1 cellular context compared by ENCODE assay signal in genomic region chr21:33199516-33200217, GRCh38.
A peak's percentile ranks its signal among the peaks of the same experiment; 100 is the strongest.
TF ChIP-seq lines count a peak whose summit lies in the region.

No MANE protein-coding gene starts in this region.

TF ChIP-seq in HepG2, 621 proteins besides CTCF, POLR2A, EP300 and RAD21 (continued from another document):
- TF ChIP-seq, protein P1, sequence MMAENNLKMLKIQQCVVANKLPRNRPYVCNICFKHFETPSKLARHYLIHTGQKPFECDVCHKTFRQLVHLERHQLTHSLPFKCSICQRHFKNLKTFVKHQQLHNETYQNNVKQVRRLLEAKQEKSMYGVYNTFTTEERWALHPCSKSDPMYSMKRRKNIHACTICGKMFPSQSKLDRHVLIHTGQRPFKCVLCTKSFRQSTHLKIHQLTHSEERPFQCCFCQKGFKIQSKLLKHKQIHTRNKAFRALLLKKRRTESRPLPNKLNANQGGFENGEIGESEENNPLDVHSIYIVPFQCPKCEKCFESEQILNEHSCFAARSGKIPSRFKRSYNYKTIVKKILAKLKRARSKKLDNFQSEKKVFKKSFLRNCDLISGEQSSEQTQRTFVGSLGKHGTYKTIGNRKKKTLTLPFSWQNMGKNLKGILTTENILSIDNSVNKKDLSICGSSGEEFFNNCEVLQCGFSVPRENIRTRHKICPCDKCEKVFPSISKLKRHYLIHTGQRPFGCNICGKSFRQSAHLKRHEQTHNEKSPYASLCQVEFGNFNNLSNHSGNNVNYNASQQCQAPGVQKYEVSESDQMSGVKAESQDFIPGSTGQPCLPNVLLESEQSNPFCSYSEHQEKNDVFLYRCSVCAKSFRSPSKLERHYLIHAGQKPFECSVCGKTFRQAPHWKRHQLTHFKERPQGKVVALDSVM (CRISPR knock-in tag; IDR thresholded peaks at IDR 0.05), result no peak
- no peak for TF ChIP-seq KDM5A (IDR thresholded peaks at IDR 0.05; ENCODE audit: borderline replicate concordance, low read length)
- TF ChIP-seq ZNF160 (CRISPR knock-in tag; IDR thresholded peaks at IDR 0.05), result no peak
- no peak for TF ChIP-seq ZNF790 (CRISPR knock-in tag; IDR thresholded peaks at IDR 0.05; ENCODE audit: borderline replicate concordance)
- TF ChIP-seq ZNF441 (CRISPR knock-in tag; IDR thresholded peaks at IDR 0.05; ENCODE audit: borderline replicate concordance), result 0 out of 2 replicates have a peak, but pooled peaks have one; percentile 30
- TF ChIP-seq ARID5B (CRISPR knock-in tag; IDR thresholded peaks at IDR 0.05), result peak; percentile 54
- no peak for TF ChIP-seq E2F1 (CRISPR knock-in tag; IDR thresholded peaks at IDR 0.05)
- TF ChIP-seq U2AF1 (optimal IDR thresholded peaks at IDR 0.05; ENCODE audit: low read depth, low read length), result no peak
- no peak for TF ChIP-seq MTF1 (CRISPR knock-in tag; IDR thresholded peaks at IDR 0.05)
- no peak for TF ChIP-seq RARA (CRISPR knock-in tag; IDR thresholded peaks at IDR 0.05)
- 0 out of 2 replicates have a peak, but pooled peaks have one; percentile 34 for TF ChIP-seq ZFX (CRISPR knock-in tag; IDR thresholded peaks at IDR 0.05; ENCODE audit: low read depth)
- TF ChIP-seq STAG1 (CRISPR knock-in tag; IDR thresholded peaks at IDR 0.05), result peak; percentile 97
- TF ChIP-seq ZBTB8A (CRISPR knock-in tag; IDR thresholded peaks at IDR 0.05; ENCODE audit: borderline replicate concordance, low read depth), result no peak
- no peak for TF ChIP-seq HNF4A (CRISPR knock-in tag; IDR thresholded peaks at IDR 0.05)
- TF ChIP-seq, protein P2, sequence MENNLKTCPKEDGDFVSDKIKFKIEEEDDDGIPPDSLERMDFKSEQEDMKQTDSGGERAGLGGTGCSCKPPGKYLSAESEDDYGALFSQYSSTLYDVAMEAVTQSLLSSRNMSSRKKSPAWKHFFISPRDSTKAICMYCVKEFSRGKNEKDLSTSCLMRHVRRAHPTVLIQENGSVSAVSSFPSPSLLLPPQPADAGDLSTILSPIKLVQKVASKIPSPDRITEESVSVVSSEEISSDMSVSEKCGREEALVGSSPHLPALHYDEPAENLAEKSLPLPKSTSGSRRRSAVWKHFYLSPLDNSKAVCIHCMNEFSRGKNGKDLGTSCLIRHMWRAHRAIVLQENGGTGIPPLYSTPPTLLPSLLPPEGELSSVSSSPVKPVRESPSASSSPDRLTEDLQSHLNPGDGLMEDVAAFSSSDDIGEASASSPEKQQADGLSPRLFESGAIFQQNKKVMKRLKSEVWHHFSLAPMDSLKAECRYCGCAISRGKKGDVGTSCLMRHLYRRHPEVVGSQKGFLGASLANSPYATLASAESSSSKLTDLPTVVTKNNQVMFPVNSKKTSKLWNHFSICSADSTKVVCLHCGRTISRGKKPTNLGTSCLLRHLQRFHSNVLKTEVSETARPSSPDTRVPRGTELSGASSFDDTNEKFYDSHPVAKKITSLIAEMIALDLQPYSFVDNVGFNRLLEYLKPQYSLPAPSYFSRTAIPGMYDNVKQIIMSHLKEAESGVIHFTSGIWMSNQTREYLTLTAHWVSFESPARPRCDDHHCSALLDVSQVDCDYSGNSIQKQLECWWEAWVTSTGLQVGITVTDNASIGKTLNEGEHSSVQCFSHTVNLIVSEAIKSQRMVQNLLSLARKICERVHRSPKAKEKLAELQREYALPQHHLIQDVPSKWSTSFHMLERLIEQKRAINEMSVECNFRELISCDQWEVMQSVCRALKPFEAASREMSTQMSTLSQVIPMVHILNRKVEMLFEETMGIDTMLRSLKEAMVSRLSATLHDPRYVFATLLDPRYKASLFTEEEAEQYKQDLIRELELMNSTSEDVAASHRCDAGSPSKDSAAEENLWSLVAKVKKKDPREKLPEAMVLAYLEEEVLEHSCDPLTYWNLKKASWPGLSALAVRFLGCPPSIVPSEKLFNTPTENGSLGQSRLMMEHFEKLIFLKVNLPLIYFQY (CRISPR knock-in tag; IDR thresholded peaks at IDR 0.05; ENCODE audit: borderline replicate concordance), result no peak
- peak; percentile 37; the same call in 1 of the 2 replicates for TF ChIP-seq RXRB (CRISPR knock-in tag; IDR thresholded peaks at IDR 0.05; ENCODE audit: borderline replicate concordance)
- peak; percentile 79 for TF ChIP-seq ATF7 (IDR thresholded peaks at IDR 0.05)
- TF ChIP-seq ATF7 (CRISPR knock-in tag; IDR thresholded peaks at IDR 0.05), result no peak
- no peak for TF ChIP-seq FOXJ3 (CRISPR knock-in tag; IDR thresholded peaks at IDR 0.05; ENCODE audit: borderline replicate concordance)
